16 cellular contexts compared by ENCODE assay signal in genomic region chr17:61678339-61678738, GRCh38.
A peak's percentile ranks its signal among the peaks of the same experiment; 100 is the strongest.
DNase-seq lines count a peak whose midpoint lies in the region; ATAC-seq, FAIRE-seq and TF ChIP-seq lines count a peak whose summit lies in the region.
"Had no signal": no experiment of that assay in that cellular context is flagged by ENCODE, and none has a peak within 500 bp of the region (broad histone marks: within the 10 kb centered on the region; RNA-seq: fewer than 3 reads in every experiment).

No MANE protein-coding gene starts in this region.

- in situ Hi-C loops in mammary epithelial cell (cut with MboI; ENCODE audit: low sequenced_read_pairs in 2 of 2): no loop called here
- in situ Hi-C loops in K562 (cut with MboI): no loop called here

- no TSS peak for BruUV-seq in mammary epithelial cell (replicated peaks; lab: Mats Ljungman, UMichigan)
- BruUV-seq in K562 (replicated peaks; lab: Mats Ljungman, UMichigan): no TSS peak

- H3K27me3 Mint-ChIP-seq in T-cell: peaks cover 2 to 5% of the 10 kb centered on the region in 2 donors

- no peak overlapping the region for H3K4me3 Mint-ChIP-seq in T-cell

- TF ChIP-seq CTCF in mammary epithelial cell (conservative IDR thresholded peaks at IDR 0.05 in 1 of 2, IDR thresholded peaks at IDR 0.05 in 1 of 2; ENCODE audit: extremely low read depth in 1 of 2, insufficient read depth in 1 of 2, low read depth in 1 of 2, low read length in 2 of 2) (no peak), breast epithelium (IDR thresholded peaks at IDR 0.05) (no peak), K562 (IDR thresholded peaks at IDR 0.05 in 2 of 3, conservative IDR thresholded peaks at IDR 0.05 in 1 of 3; ENCODE audit: insufficient read depth in 2 of 3, low read depth in 1 of 3, low read length in 3 of 3) (no peak)

- H3K36me3 ChIP-seq in mammary epithelial cell (ENCODE audit: insufficient read depth, low read length): no peaks in the 10 kb centered on the region
- H3K36me3 ChIP-seq in breast epithelium: no peaks in the 10 kb centered on the region
- no peaks in the 10 kb centered on the region for H3K36me3 ChIP-seq in K562 (ENCODE audit: control insufficient read depth, insufficient read depth, low read length)

- H3K4me1 ChIP-seq in mammary epithelial cell (ENCODE audit: insufficient read depth, low read length) (no peaks in the 10 kb centered on the region), breast epithelium (no peaks in the 10 kb centered on the region), K562 (replicated peaks in 1 of 2; ENCODE audit: control insufficient read depth in 2 of 2, insufficient read depth in 2 of 2, low read length in 2 of 2) (no peaks in the 10 kb centered on the region)

- no peak for ATAC-seq in K562
- ATAC-seq in T-cell (replicated peaks in 1 of 4): no peak
- no peak for ATAC-seq in GM21423 (IDR thresholded peaks at IDR 0.05; ENCODE audit: unreplicated experiment)
- ATAC-seq: Panc1 had no signal

- peaks cover 0 to 2% (median 0%) of the 10 kb centered on the region in 3 donors for H3K9me3 Mint-ChIP-seq in T-cell

- H4K20me1 ChIP-seq in mammary epithelial cell (ENCODE audit: insufficient read depth, low read length) (no peaks in the 10 kb centered on the region), K562 (replicated peaks; ENCODE audit: control insufficient read depth, insufficient read depth, low read length) (no peaks in the 10 kb centered on the region)

- DNase-seq in mammary epithelial cell (peak; percentile 9), breast epithelium (ENCODE audit: low spot score in 2 of 2) (no peak), NCI-H1436 (lab: John Stamatoyannopoulos, UW) (peak; percentile 71), NCI-H345 (lab: John Stamatoyannopoulos, UW) (peak; percentile 37), K562 (ENCODE audit: extremely low read depth in 1 of 4, low spot score in 3 of 4) (no peak), NCI-H524 treated with DMSO at 0.1 percent for 48 hours (lab: John Stamatoyannopoulos, UW) (no peak), T-cell (no peak)
- DNase-seq: C1 segment of cervical spinal cord, DMS53, H7, Kasumi-1, NCI-H226, NCI-H774, T-helper 9 cell had no signal

- no peaks in the 10 kb centered on the region for H3K9me1 ChIP-seq in K562 (ENCODE audit: control insufficient read depth, insufficient read depth, low read length)

- TF ChIP-seq EP300 in K562 (IDR thresholded peaks at IDR 0.05; ENCODE audit: low read length): no peak

- no peak for TF ChIP-seq RAD21 in K562 (CRISPR knock-in tag; conservative IDR thresholded peaks at IDR 0.05 in 1 of 2, IDR thresholded peaks at IDR 0.05 in 1 of 2)

- 8% methylated on average over 1 of the region's 1 CpG for WGBS in mammary epithelial cell (ENCODE audit: low coverage, missing lambda C conversion rate)
- 23% methylated on average over 1 of the region's 1 CpG for WGBS in K562 (ENCODE audit: insufficient coverage, low coverage, missing lambda C conversion rate)

- CTCF ChIA-PET in mammary epithelial cell (lab: Charles Lee; ENCODE audit: low non-redundant PET): no interaction called here
- CTCF ChIA-PET in K562 (lab: Yijun Ruan, JAX; ENCODE audit: low intra/inter-chr PET ratio): no interaction called here
- CTCF ChIA-PET in T-cell (lab: Charles Lee): no interaction called here

- H3K4me2 ChIP-seq in mammary epithelial cell (ENCODE audit: insufficient read depth, low read depth, low read length): no peak overlapping the region
- no peak overlapping the region for H3K4me2 ChIP-seq in K562 (ENCODE audit: insufficient read depth, low read length)

- dilution Hi-C loops in mammary epithelial cell (cut with HindIII; ENCODE audit: low sequenced_read_pairs): no loop called here

- no peaks in the 10 kb centered on the region for H3K9me3 ChIP-seq in mammary epithelial cell (replicated peaks; ENCODE audit: insufficient read depth, low read length)
- H3K9me3 ChIP-seq in breast epithelium: no peaks in the 10 kb centered on the region
- H3K9me3 ChIP-seq in K562 (replicated peaks; ENCODE audit: control insufficient read depth, insufficient read depth, low read depth, low read length): no peaks in the 10 kb centered on the region

- H3K4me3 ChIP-seq in mammary epithelial cell (replicated peaks in 1 of 3; ENCODE audit: insufficient read depth in 1 of 3, low read depth in 2 of 3, low read length in 3 of 3) (no peak overlapping the region), breast epithelium (no peak overlapping the region), K562 (no peak overlapping the region)

- no peak overlapping the region for H3K27ac Mint-ChIP-seq in T-cell

- intact Hi-C loops in mammary epithelial cell (cut with micrococcal nuclease): no loop called here
- intact Hi-C loops in breast epithelium (cut with DNase I; ENCODE audit: low total_unique reads): no loop called here
- intact Hi-C loops in K562 (cut with micrococcal nuclease): no loop called here

- POLR2A ChIA-PET in K562 (lab: Yijun Ruan, JAX): interaction anchor here (0.6 kb wide), 1 partner anchor 10 kb away, joined by 4 read pairs; no protein-coding TSS in a partner anchor
- POLR2A ChIA-PET in T-cell (lab: Charles Lee): interaction anchor here in 1 of 2 donors (0.5 kb wide), 1 partner anchor 495 kb away, joined by 3 read pairs; no protein-coding TSS in a partner anchor

- H3K27me3 ChIP-seq in mammary epithelial cell (ENCODE audit: insufficient read depth, low read length) (no peaks in the 10 kb centered on the region), breast epithelium (no peaks in the 10 kb centered on the region), K562 (ENCODE audit: control insufficient read depth in 2 of 2, insufficient read depth in 2 of 2, low read length in 2 of 2) (no peaks in the 10 kb centered on the region)

- H3K27ac ChIP-seq in mammary epithelial cell (ENCODE audit: insufficient read depth, low read depth, low read length) (no peak overlapping the region), breast epithelium (no peak overlapping the region), K562 (ENCODE audit: extremely low read depth, low read depth, low read length) (no peak overlapping the region)

- H2AFZ ChIP-seq in mammary epithelial cell (ENCODE audit: low read depth, low read length) (no peak overlapping the region), K562 (ENCODE audit: low read depth, low read length) (no peak overlapping the region)

- H3K9ac ChIP-seq in mammary epithelial cell (ENCODE audit: insufficient read depth, low read length) (no peak overlapping the region), K562 (ENCODE audit: insufficient read depth in 1 of 2, low read depth in 2 of 2, low read length in 2 of 2) (no peak overlapping the region)

- FAIRE-seq in K562 (lab: Jason Lieb, UNC): no peak

- H3K36me3 Mint-ChIP-seq in T-cell: no peaks in the 10 kb centered on the region

- H3K4me1 Mint-ChIP-seq in T-cell: no peaks in the 10 kb centered on the region

- TF ChIP-seq POLR2A in breast epithelium (IDR thresholded peaks at IDR 0.05) (no peak), K562 (conservative IDR thresholded peaks at IDR 0.05) (no peak)

- no peaks in the 10 kb centered on the region for H3K79me2 ChIP-seq in mammary epithelial cell (ENCODE audit: insufficient read depth, low read length)
- no peaks in the 10 kb centered on the region for H3K79me2 ChIP-seq in K562 (ENCODE audit: control insufficient read depth, insufficient read depth, low read length)

TF ChIP-seq in K562, 482 proteins besides CTCF, POLR2A, EP300 and RAD21 (continues in another document):
- TF ChIP-seq, protein P1, sequence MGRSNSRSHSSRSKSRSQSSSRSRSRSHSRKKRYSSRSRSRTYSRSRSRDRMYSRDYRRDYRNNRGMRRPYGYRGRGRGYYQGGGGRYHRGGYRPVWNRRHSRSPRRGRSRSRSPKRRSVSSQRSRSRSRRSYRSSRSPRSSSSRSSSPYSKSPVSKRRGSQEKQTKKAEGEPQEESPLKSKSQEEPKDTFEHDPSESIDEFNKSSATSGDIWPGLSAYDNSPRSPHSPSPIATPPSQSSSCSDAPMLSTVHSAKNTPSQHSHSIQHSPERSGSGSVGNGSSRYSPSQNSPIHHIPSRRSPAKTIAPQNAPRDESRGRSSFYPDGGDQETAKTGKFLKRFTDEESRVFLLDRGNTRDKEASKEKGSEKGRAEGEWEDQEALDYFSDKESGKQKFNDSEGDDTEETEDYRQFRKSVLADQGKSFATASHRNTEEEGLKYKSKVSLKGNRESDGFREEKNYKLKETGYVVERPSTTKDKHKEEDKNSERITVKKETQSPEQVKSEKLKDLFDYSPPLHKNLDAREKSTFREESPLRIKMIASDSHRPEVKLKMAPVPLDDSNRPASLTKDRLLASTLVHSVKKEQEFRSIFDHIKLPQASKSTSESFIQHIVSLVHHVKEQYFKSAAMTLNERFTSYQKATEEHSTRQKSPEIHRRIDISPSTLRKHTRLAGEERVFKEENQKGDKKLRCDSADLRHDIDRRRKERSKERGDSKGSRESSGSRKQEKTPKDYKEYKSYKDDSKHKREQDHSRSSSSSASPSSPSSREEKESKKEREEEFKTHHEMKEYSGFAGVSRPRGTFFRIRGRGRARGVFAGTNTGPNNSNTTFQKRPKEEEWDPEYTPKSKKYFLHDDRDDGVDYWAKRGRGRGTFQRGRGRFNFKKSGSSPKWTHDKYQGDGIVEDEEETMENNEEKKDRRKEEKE (IDR thresholded peaks at IDR 0.05; ENCODE audit: borderline replicate concordance in 1 of 2, control insufficient read depth in 1 of 2, low read depth in 2 of 2, low read length in 1 of 2): 0 out of 4 replicates have a peak, but pooled peaks of 1 of the 2 experiments have one; percentile 34
- TF ChIP-seq, protein P2, sequence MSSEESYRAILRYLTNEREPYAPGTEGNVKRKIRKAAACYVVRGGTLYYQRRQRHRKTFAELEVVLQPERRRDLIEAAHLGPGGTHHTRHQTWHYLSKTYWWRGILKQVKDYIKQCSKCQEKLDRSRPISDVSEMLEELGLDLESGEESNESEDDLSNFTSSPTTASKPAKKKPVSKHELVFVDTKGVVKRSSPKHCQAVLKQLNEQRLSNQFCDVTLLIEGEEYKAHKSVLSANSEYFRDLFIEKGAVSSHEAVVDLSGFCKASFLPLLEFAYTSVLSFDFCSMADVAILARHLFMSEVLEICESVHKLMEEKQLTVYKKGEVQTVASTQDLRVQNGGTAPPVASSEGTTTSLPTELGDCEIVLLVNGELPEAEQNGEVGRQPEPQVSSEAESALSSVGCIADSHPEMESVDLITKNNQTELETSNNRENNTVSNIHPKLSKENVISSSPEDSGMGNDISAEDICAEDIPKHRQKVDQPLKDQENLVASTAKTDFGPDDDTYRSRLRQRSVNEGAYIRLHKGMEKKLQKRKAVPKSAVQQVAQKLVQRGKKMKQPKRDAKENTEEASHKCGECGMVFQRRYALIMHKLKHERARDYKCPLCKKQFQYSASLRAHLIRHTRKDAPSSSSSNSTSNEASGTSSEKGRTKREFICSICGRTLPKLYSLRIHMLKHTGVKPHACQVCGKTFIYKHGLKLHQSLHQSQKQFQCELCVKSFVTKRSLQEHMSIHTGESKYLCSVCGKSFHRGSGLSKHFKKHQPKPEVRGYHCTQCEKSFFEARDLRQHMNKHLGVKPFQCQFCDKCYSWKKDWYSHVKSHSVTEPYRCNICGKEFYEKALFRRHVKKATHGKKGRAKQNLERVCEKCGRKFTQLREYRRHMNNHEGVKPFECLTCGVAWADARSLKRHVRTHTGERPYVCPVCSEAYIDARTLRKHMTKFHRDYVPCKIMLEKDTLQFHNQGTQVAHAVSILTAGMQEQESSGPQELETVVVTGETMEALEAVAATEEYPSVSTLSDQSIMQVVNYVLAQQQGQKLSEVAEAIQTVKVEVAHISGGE (CRISPR knock-in tag; IDR thresholded peaks at IDR 0.05): peak in 1 of 3 experiments; percentile 81; a peak in 2 of 6 replicates

Comparison
In these comparisons a context has a peak if more than half of its experiments do, and no peak if none do; other contexts are left out.
1. DNase-seq: peak in mammary epithelial cell (single experiment), NCI-H1436 (single experiment) and NCI-H345 (single experiment); none in breast epithelium (0 of 2), K562 (0 of 4), NCI-H524 treated with DMSO at 0.1 percent for 48 hours (single experiment) and T-cell (0 of 34).